In genomic region chr19:38898788-38899446, GRCh38 we compare ENCODE assay signal across 8 cellular contexts. TPM values are rescaled to one million over a fixed set of nuclear protein-coding genes. Genes with fewer than 3 reads are reported as not detected.
DNase-seq lines count a peak whose midpoint lies in the region; TF ChIP-seq lines count a peak whose summit lies in the region.

No MANE protein-coding gene starts in this region.

- CTCF ChIA-PET in RWPE1 (lab: Yijun Ruan, JAX): no interaction called here

- no peak for TF ChIP-seq EP300 in neural cell (conservative IDR thresholded peaks at IDR 0.05; ENCODE audit: poor library complexity, severe bottlenecking)

- peaks cover 4 to 10% of the 10 kb centered on the region in 2 donors for H3K4me1 ChIP-seq in esophagus (ENCODE audit: control insufficient read depth in 2 of 2, insufficient read depth in 2 of 2, low read length in 1 of 2)

- no peaks in the 10 kb centered on the region for H3K9me3 ChIP-seq in esophagus (ENCODE audit: control insufficient read depth in 2 of 2, insufficient read depth in 1 of 2, low read depth in 1 of 2, low read length in 1 of 2)
- no peaks in the 10 kb centered on the region for H3K9me3 ChIP-seq in neural cell (ENCODE audit: low read length)

- no peaks in the 10 kb centered on the region for H3F3A ChIP-seq in neural cell (ENCODE audit: insufficient read depth, low read length, poor library complexity, severe bottlenecking)

- H3K36me3 ChIP-seq in esophagus (ENCODE audit: control insufficient read depth in 2 of 2, insufficient read depth in 2 of 2, low read length in 1 of 2) (peaks cover 0 to 5% of the 10 kb centered on the region in 2 donors), neural cell (ENCODE audit: insufficient read depth, low read length) (no peaks in the 10 kb centered on the region)

- H3K27me3 ChIP-seq in esophagus (ENCODE audit: control insufficient read depth in 1 of 2, insufficient read depth in 2 of 2, low read length in 2 of 2) (no peaks in the 10 kb centered on the region), neural cell (ENCODE audit: insufficient read depth, low read depth, low read length) (no peaks in the 10 kb centered on the region)

- H3K4me3 ChIP-seq in esophagus (ENCODE audit: low read depth in 1 of 2, low read length in 2 of 2) (peak overlapping the region; percentile 67 to 86), neural cell (ENCODE audit: low read length) (peak overlapping the region; percentile 83)

- H4K20me1 ChIP-seq in neural cell (ENCODE audit: insufficient read depth): no peaks in the 10 kb centered on the region

- peak overlapping the region; percentile 51 for H2AFZ ChIP-seq in neural cell (ENCODE audit: low read depth, low read length)

- peak overlapping the region; percentile 99 for H3K4me2 ChIP-seq in neural cell (ENCODE audit: low read length)

- H3K27ac ChIP-seq in RWPE1: peak overlapping the region; percentile 72
- peak overlapping the region; percentile 57 to 96 for H3K27ac ChIP-seq in esophagus (ENCODE audit: low read depth in 2 of 2, low read length in 1 of 2)
- H3K27ac ChIP-seq in neural cell (ENCODE audit: low read length): peak overlapping the region; percentile 49

- POLR2A ChIA-PET in RWPE1 (lab: Yijun Ruan, JAX; ENCODE audit: low non-redundant PET): no interaction called here

- no peaks in the 10 kb centered on the region for H3K79me2 ChIP-seq in neural cell (replicated peaks; ENCODE audit: insufficient read depth, low read length)

- DNase-seq in DMS79 treated with DMSO at 0.1 percent for 48 hours (lab: John Stamatoyannopoulos, UW): peak; percentile 26
- DNase-seq in DMS79 (lab: John Stamatoyannopoulos, UW): no peak
- no peak for DNase-seq in RWPE1 (ENCODE audit: low spot score)
- no peak for DNase-seq in COR-L47 (lab: John Stamatoyannopoulos, UW)
- DNase-seq in ureter (ENCODE audit: low spot score): no peak
- DNase-seq in activated effector memory CD4-positive, alpha-beta T cell treated with Interleukin-2 at 50 U/mL for 16 hours: no peak

- no peak for TF ChIP-seq RAD21 in neural cell (conservative IDR thresholded peaks at IDR 0.05)

- peak overlapping the region; percentile 76 for H3K9ac ChIP-seq in neural cell (ENCODE audit: low read length)

- no peaks in the 10 kb centered on the region for H3K9me2 ChIP-seq in neural cell (ENCODE audit: insufficient read depth, low read length)

- TF ChIP-seq CTCF in RWPE1 (conservative IDR thresholded peaks at IDR 0.05; ENCODE audit: low read depth) (no peak), neural cell (IDR thresholded peaks at IDR 0.05; ENCODE audit: poor library complexity, severe bottlenecking) (no peak)

- 5% methylated on average over 25 of the region's 25 CpGs for WGBS in esophagus, 2 donors

TF ChIP-seq in neural cell, 6 proteins besides CTCF, POLR2A, EP300 and RAD21:
- TF ChIP-seq POLR2AphosphoS5 (IDR thresholded peaks at IDR 0.05) (no peak), REST (IDR thresholded peaks at IDR 0.05; ENCODE audit: borderline replicate concordance) (peak; percentile 17)
TF ChIP-seq in neural cell: peak in this region for 1.

RNA-seq across cellular contexts. Expression of gene SIRT2, which starts 0.5 kb away (rescaled TPM):
- polyA plus RNA-seq in esophagus (10 to 100 TPM; 29.5 to 36.1 TPM), neural cell (102 and 117 TPM in 2 replicates)
- polyA minus RNA-seq in neural cell: 66.2 and 68.9 TPM in 2 replicates
- 31.8 TPM for total RNA-seq in ureter

RNA-seq across cellular contexts. Expression of gene NFKBIB, which starts 0.9 kb away (rescaled TPM):
- polyA plus RNA-seq in esophagus (10 to 100 TPM; 34.3 to 44.0 TPM), neural cell (11.9 and 21.4 TPM in 2 replicates)
- polyA minus RNA-seq in neural cell: 6.6 and 7.4 TPM in 2 replicates
- 20.0 TPM for total RNA-seq in ureter

RNA-seq across cellular contexts. Expression of gene CCER2, which starts 13.1 kb away (rescaled TPM):
- polyA plus RNA-seq in esophagus: 1 to 10 TPM; 1.7 to 5.3 TPM
- 2.3 and 2.5 TPM in 2 replicates for polyA plus RNA-seq in neural cell
- 0.73 TPM in 1 of 2 replicates, not detected in the other for polyA minus RNA-seq in neural cell
- total RNA-seq in ureter: 0.99 TPM

RNA-seq across cellular contexts. Expression of gene RINL, which starts 20.8 kb away (rescaled TPM):
- polyA plus RNA-seq in esophagus (10 to 100 TPM in 1 of 2 donors, 1 to 10 TPM in 1; 8.4 to 20.5 TPM), neural cell (0.66 and 0.77 TPM in 2 replicates)
- not detected in 2 replicates for polyA minus RNA-seq in neural cell
- total RNA-seq in ureter: 14.1 TPM

RNA-seq across cellular contexts. Expression of gene SARS2, which starts 31.6 kb away (rescaled TPM):
- polyA plus RNA-seq in esophagus (10 to 100 TPM; 27.4 to 43.9 TPM), neural cell (14.6 and 19.4 TPM in 2 replicates)
- polyA minus RNA-seq in neural cell: 9.7 and 14.7 TPM in 2 replicates
- 44.0 TPM for total RNA-seq in ureter
